ENCODE assay signal across 1 cellular context in genomic region chr17:82917656-82918345, GRCh38.
TF ChIP-seq lines count a peak whose summit lies in the region.

No MANE protein-coding gene starts in this region.

TF ChIP-seq in HepG2, 621 proteins besides CTCF, POLR2A, EP300 and RAD21 (continued from another document):
- TF ChIP-seq NR2F2 (IDR thresholded peaks at IDR 0.05; ENCODE audit: borderline replicate concordance, low read depth): no peak
- TF ChIP-seq THYN1 (CRISPR knock-in tag; IDR thresholded peaks at IDR 0.05; ENCODE audit: borderline replicate concordance, low read depth): no peak
- TF ChIP-seq PATZ1 (CRISPR knock-in tag; IDR thresholded peaks at IDR 0.05): peak; percentile 61
- 0 out of 2 replicates have a peak, but pooled peaks have one; percentile 58 for TF ChIP-seq ZBTB38 (CRISPR knock-in tag; IDR thresholded peaks at IDR 0.05)
- peak; percentile 37; the same call in 1 of the 2 replicates for TF ChIP-seq SMC3 (IDR thresholded peaks at IDR 0.05; ENCODE audit: low read length)
- TF ChIP-seq MAZ (IDR thresholded peaks at IDR 0.05; ENCODE audit: borderline replicate concordance, low read depth, low read length): peak; percentile 43; the same call in 1 of the 2 replicates
- TF ChIP-seq MAZ (CRISPR knock-in tag; IDR thresholded peaks at IDR 0.05; ENCODE audit: low read depth): no peak
- TF ChIP-seq ZNF687 (CRISPR knock-in tag; IDR thresholded peaks at IDR 0.05): peak; percentile 40; the same call in 1 of the 2 replicates
- peak; percentile 66; the same call in 1 of the 2 replicates for TF ChIP-seq ZBTB33 (CRISPR knock-in tag; IDR thresholded peaks at IDR 0.05)
